In genomic region chr4:39024311-39024865, GRCh38 we compare ENCODE assay signal across 13 cellular contexts. TPM values are rescaled to one million over a fixed set of nuclear protein-coding genes. Genes with fewer than 3 reads are reported as not detected.
DNase-seq lines count a peak whose midpoint lies in the region; ATAC-seq, FAIRE-seq and TF ChIP-seq lines count a peak whose summit lies in the region.
"Had no signal": no experiment of that assay in that cellular context is flagged by ENCODE, and none has a peak within 500 bp of the region (broad histone marks: within the 10 kb centered on the region; RNA-seq: fewer than 3 reads in every experiment).

No MANE protein-coding gene starts in this region.

- H3K27ac Mint-ChIP-seq in activated B cell treated with CpG ODN at 0.5 μM for 24 hours (peak overlapping the region; percentile 71), naive B cell (peak overlapping the region in 4 of 6 donors; percentile 38 to 87 (median 78))

- no peak overlapping the region for H3K4me3 ChIP-seq in A549

- CTCF ChIA-PET in A549 (lab: Yijun Ruan, JAX) (interaction anchor here (1.0 kb wide), 1 partner anchor 18 kb away, joined by 3 read pairs; no protein-coding TSS in a partner anchor), activated B cell treated with CpG ODN at 0.5 μM for 24 hours (lab: Charles Lee) (interaction anchor here (1.0 to 1.1 kb wide), 2 partner anchors 19 to 29 kb away, joined by 3 read pairs; no protein-coding TSS in a partner anchor)

- DNase-seq in A549 (ENCODE audit: low read depth in 1 of 2, low spot score in 1 of 2) (no peak), GM18507 (ENCODE audit: extremely low spot score, insufficient read length, low read depth) (no peak), activated B cell treated with CpG ODN at 0.5 μM for 24 hours (no peak), naive B cell (no peak), CD1c-positive myeloid dendritic cell (ENCODE audit: extremely low spot score) (no peak), NOMO-1 (lab: John Stamatoyannopoulos, UW; ENCODE audit: unreplicated experiment in 2 of 2) (no peak)
- no peak for DNase-seq in activated T-cell treated with anti-CD3 and anti-CD28 coated beads, Interleukin-2, amount 50 U/mL, for 1 hour
- DNase-seq: Caco-2; CD8-positive, alpha-beta memory T cell; GF-D8 had no signal

- POLR2A ChIA-PET in A549 (lab: Yijun Ruan, JAX) (interaction anchor here (1.0 kb wide), 1 partner anchor 19 kb away, joined by 6 read pairs; no protein-coding TSS in a partner anchor), activated B cell treated with CpG ODN at 0.5 μM for 24 hours (lab: Charles Lee) (interaction anchor here (14.9 kb wide), 1 partner anchor 20 kb away, joined by 215 read pairs; no protein-coding TSS in a partner anchor)

- ATAC-seq in A549 (no peak), activated B cell treated with CpG ODN at 0.5 μM for 24 hours (ENCODE audit: low read depth) (no peak), naive B cell (ENCODE audit: low read depth in 2 of 2) (no peak)

- peak overlapping the region; percentile 86 to 87; a peak in 4 of 6 replicates for H3K27ac ChIP-seq in A549

- TF ChIP-seq POLR2A in A549 (IDR thresholded peaks at IDR 0.05; ENCODE audit: low read length): no peak

- TF ChIP-seq CTCF in A549 (IDR thresholded peaks at IDR 0.05) (no peak), activated B cell treated with CpG ODN at 0.5 μM for 24 hours (IDR thresholded peaks at IDR 0.05) (no peak)

- H3K4me2 ChIP-seq in A549: peak overlapping the region; percentile 87

- H3K4me1 ChIP-seq in A549: peaks cover 33% of the 10 kb centered on the region; the same call in 2 of the 3 replicates
- H3K4me1 ChIP-seq: Caco-2 had no signal

- WGBS in A549 (ENCODE audit: missing lambda C conversion rate): 94% methylated on average over 3 of the region's 3 CpGs

- H3K27me3 Mint-ChIP-seq in activated B cell treated with CpG ODN at 0.5 μM for 24 hours: no peaks in the 10 kb centered on the region
- H3K27me3 Mint-ChIP-seq in naive B cell: no peaks in the 10 kb centered on the region
- H3K27me3 Mint-ChIP-seq: CD8-positive, alpha-beta memory T cell had no signal

- TF ChIP-seq RAD21 in A549 (conservative IDR thresholded peaks at IDR 0.05 in 1 of 2, IDR thresholded peaks at IDR 0.05 in 1 of 2): no peak

- FAIRE-seq in A549 (lab: Jason Lieb, UNC) (no peak), GM18507 (lab: Jason Lieb, UNC) (peak; percentile 69)
- FAIRE-seq: A204.1, H54 had no signal

- H3K9me3 ChIP-seq in A549: no peaks in the 10 kb centered on the region
- H3K9me3 ChIP-seq: Caco-2 had no signal

- intact Hi-C loops in activated B cell treated with CpG ODN at 0.5 μM for 24 hours (cut with micrococcal nuclease): no loop called here

- TF ChIP-seq EP300 in A549 (IDR thresholded peaks at IDR 0.05): no peak

- peaks cover 34% of the 10 kb centered on the region for H3K36me3 Mint-ChIP-seq in activated B cell treated with CpG ODN at 0.5 μM for 24 hours (ENCODE audit: low read depth)
- H3K36me3 Mint-ChIP-seq in naive B cell: peaks cover 19 to 26% of the 10 kb centered on the region in 2 donors

- peaks cover 70% of the 10 kb centered on the region for H3K4me1 Mint-ChIP-seq in activated B cell treated with CpG ODN at 0.5 μM for 24 hours
- H3K4me1 Mint-ChIP-seq in naive B cell: peaks cover 41 to 80% (median 55%) of the 10 kb centered on the region in 3 donors

- H3K9me3 Mint-ChIP-seq in activated B cell treated with CpG ODN at 0.5 μM for 24 hours: peaks cover 4% of the 10 kb centered on the region
- peaks cover 0 to 6% (median 0%) of the 10 kb centered on the region in 7 donors for H3K9me3 Mint-ChIP-seq in naive B cell
- H3K9me3 Mint-ChIP-seq: CD8-positive, alpha-beta memory T cell had no signal

- no peak overlapping the region for H3K4me3 Mint-ChIP-seq in activated B cell treated with CpG ODN at 0.5 μM for 24 hours
- peak overlapping the region in 4 of 8 donors; percentile 10 to 61 (median 22) for H3K4me3 Mint-ChIP-seq in naive B cell
- H3K4me3 Mint-ChIP-seq: CD14-positive monocyte had no signal

TF ChIP-seq in A549, 52 proteins besides CTCF, POLR2A, EP300 and RAD21:
- TF ChIP-seq FOSB (CRISPR knock-in tag; IDR thresholded peaks at IDR 0.05): no peak
- TF ChIP-seq RARB (CRISPR knock-in tag; IDR thresholded peaks at IDR 0.05): no peak
- TF ChIP-seq BCL3 (IDR thresholded peaks at IDR 0.05): no peak
- TF ChIP-seq RFX5 (IDR thresholded peaks at IDR 0.05): no peak
- TF ChIP-seq FOSL2 (IDR thresholded peaks at IDR 0.05): no peak
- no peak for TF ChIP-seq FOSL2 (CRISPR knock-in tag; IDR thresholded peaks at IDR 0.05)
- no peak for TF ChIP-seq NR3C1 (IDR thresholded peaks at IDR 0.05)
- TF ChIP-seq CEBPB (IDR thresholded peaks at IDR 0.05): no peak
- no peak for TF ChIP-seq REST (IDR thresholded peaks at IDR 0.05)
- TF ChIP-seq PHF8 (IDR thresholded peaks at IDR 0.05; ENCODE audit: borderline replicate concordance, low read depth): no peak
- no peak for TF ChIP-seq GATA3 (IDR thresholded peaks at IDR 0.05; ENCODE audit: borderline replicate concordance)
- no peak for TF ChIP-seq NPAS2 (CRISPR knock-in tag; IDR thresholded peaks at IDR 0.05; ENCODE audit: borderline replicate concordance)
- no peak for TF ChIP-seq ESRRA (IDR thresholded peaks at IDR 0.05; ENCODE audit: borderline replicate concordance, low read length)
- TF ChIP-seq HOXA7 (CRISPR knock-in tag; IDR thresholded peaks at IDR 0.05): no peak

RNA-seq across cellular contexts. Expression of gene TMEM156, which starts 7.8 kb away (rescaled TPM):
- polyA plus RNA-seq in A549 (2011; rRNA removed) (38.5 and 45.1 TPM in 2 replicates), A549 (2017; fragmentation: RNase III; extraction: RNeasy Plus Mini Kit Qiagen cat#74134 plus additional on column Dnase treatment) (9.2 to 10.9 TPM (median 10.4 TPM) in 3 replicates), naive B cell (ENCODE audit: low read depth in 6 of 6) (100 to 1,000 TPM in 5 of 6 donors, 10 to 100 TPM in 1; 78.4 to 212 (median 144) TPM)
- polyA plus RNA-seq in A549 (2012; cell fraction: cytosol; rRNA removed): 5.4 TPM in 2 replicates
- polyA plus RNA-seq in A549 (2012; cell fraction: nucleus; rRNA removed): 1.1 and 1.9 TPM in 2 replicates
- polyA minus RNA-seq in A549 (2011; rRNA and poly(A)+ RNA removed): 4.4 and 5.7 TPM in 2 replicates
- 26.0 and 29.5 TPM in 2 replicates for total RNA-seq in activated B cell treated with CpG ODN at 0.5 μM for 24 hours
- total RNA-seq: Caco-2 had no signal

RNA-seq across cellular contexts. Expression of gene KLHL5, which starts 37.6 kb away (rescaled TPM):
- polyA plus RNA-seq in A549 (2011; rRNA removed) (98.6 and 108 TPM in 2 replicates), A549 (2017; fragmentation: RNase III; extraction: RNeasy Plus Mini Kit Qiagen cat#74134 plus additional on column Dnase treatment) (51.9 to 63.2 TPM (median 62.4 TPM) in 3 replicates), naive B cell (ENCODE audit: low read depth in 6 of 6) (10 to 100 TPM; 21.4 to 42.3 (median 25.2) TPM)
- 30.1 and 34.1 TPM in 2 replicates for polyA plus RNA-seq in A549 (2012; cell fraction: cytosol; rRNA removed)
- 7.9 and 14.7 TPM in 2 replicates for polyA plus RNA-seq in A549 (2012; cell fraction: nucleus; rRNA removed)
- polyA minus RNA-seq in A549 (2011; rRNA and poly(A)+ RNA removed): 93.3 and 111 TPM in 2 replicates
- total RNA-seq in activated B cell treated with CpG ODN at 0.5 μM for 24 hours: 49.5 and 61.5 TPM in 2 replicates
